In genomic region chr1:20654104-20654690, GRCh38 we compare ENCODE assay signal across 1 cellular context.
TF ChIP-seq lines count a peak whose summit lies in the region.

No MANE protein-coding gene starts in this region.

TF ChIP-seq in HepG2, 621 proteins besides CTCF, POLR2A, EP300 and RAD21:
- TF ChIP-seq AGO2 (optimal IDR thresholded peaks at IDR 0.05; ENCODE audit: low read depth, low read length) (peak; percentile 16), ZNF878 (CRISPR knock-in tag; IDR thresholded peaks at IDR 0.05) (no peak)
TF ChIP-seq in HepG2: peak in this region for 1.
